9 cellular contexts compared by ENCODE assay signal in the genomic region with DNA sequence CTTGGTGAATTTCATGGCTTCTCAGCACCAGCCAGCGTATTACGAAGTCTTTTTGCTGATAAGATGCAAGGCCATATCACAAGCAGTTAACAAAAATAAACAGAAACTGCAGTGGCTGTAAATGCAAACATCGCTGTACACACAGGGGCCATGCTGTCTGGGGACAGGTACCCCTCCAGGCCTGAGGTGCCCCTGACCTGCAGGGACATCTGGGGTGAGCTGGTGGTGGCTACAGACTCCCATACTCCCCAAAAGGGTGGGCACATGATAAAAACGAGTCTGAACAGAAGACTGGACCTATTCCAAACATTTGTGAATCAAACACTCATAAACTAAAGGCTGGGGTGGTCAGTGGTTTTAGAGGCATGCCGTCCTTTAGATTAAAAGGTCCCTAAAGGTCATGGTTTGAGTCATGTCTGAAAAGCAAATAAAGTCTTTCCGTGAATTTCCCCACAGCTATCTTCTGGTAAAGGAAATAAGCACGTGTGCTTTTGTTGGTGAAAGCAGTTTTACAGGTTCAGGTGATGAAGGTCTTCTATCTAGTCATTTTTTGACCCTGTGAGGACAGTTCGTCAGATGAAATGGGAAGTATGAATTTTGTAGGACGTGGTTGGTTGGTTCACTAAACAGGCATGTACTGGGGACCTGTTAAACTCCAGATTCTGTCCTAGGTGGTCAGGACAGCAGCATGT. TPM values are rescaled to one million over a fixed set of nuclear protein-coding genes. Genes with fewer than 3 reads are reported as not detected.
DNase-seq lines count a peak whose midpoint lies in the region; ATAC-seq and TF ChIP-seq lines count a peak whose summit lies in the region.
"Had no signal": no experiment of that assay in that cellular context is flagged by ENCODE, and none has a peak within 500 bp of the region (broad histone marks: within the 10 kb centered on the region; RNA-seq: fewer than 3 reads in every experiment).

No MANE protein-coding gene starts in this region.

- peak; percentile 21 to 32 for DNase-seq in activated T-cell treated with anti-CD3 and anti-CD28 coated beads, Interleukin-2, amount 50 U/mL, for 72 hours
- no peak for DNase-seq in activated T-cell treated with anti-CD3 and anti-CD28 coated beads, Interleukin-2, amount 50 U/mL, for 4 hours
- DNase-seq in LHCN-M2 (ENCODE audit: low read depth) (peak; percentile 56), choroid plexus epithelial cell (ENCODE audit: low read depth) (peak; percentile 49), testis (no peak), OCI-M2 (lab: John Stamatoyannopoulos, UW; ENCODE audit: unreplicated experiment) (no peak), NCI-H510A treated with DMSO at 0.1 percent for 48 hours (lab: John Stamatoyannopoulos, UW) (no peak)
- DNase-seq in stimulated activated CD8-positive, alpha-beta memory T cell treated with anti-CD3 and anti-CD28 coated beads, Interleukin-4, amount 100 ng/mL, for 48 hours, result no peak

- 57 to 70% methylated on average over 9 of the region's 9 CpGs for WGBS in testis, 2 donors

- H3K9me3 Mint-ChIP-seq in activated T-cell treated with anti-CD3 and anti-CD28 coated beads, Interleukin-2, amount 50 U/mL, for 72 hours, result no peaks in the 10 kb centered on the region
- H3K9me3 Mint-ChIP-seq in activated T-cell treated with anti-CD3 and anti-CD28 coated beads, Interleukin-2, amount 50 U/mL, for 4 hours, result no peaks in the 10 kb centered on the region

- peak overlapping the region; percentile 97 for H3K27ac Mint-ChIP-seq in activated T-cell treated with anti-CD3 and anti-CD28 coated beads, Interleukin-2, amount 50 U/mL, for 72 hours

- peaks cover 33% of the 10 kb centered on the region for H3K4me1 ChIP-seq in testis

- no peaks in the 10 kb centered on the region for H3K36me3 Mint-ChIP-seq in activated T-cell treated with anti-CD3 and anti-CD28 coated beads, Interleukin-2, amount 50 U/mL, for 72 hours (ENCODE audit: insufficient read depth in 2 of 2)
- peaks cover 6% of the 10 kb centered on the region for H3K36me3 Mint-ChIP-seq in activated T-cell treated with anti-CD3 and anti-CD28 coated beads, Interleukin-2, amount 50 U/mL, for 4 hours (ENCODE audit: insufficient read depth)

- peak overlapping the region; percentile 37 to 60 for H3K27ac ChIP-seq in testis
- H3K27ac ChIP-seq: skin epidermis had no signal

- no peaks in the 10 kb centered on the region for H3K27me3 ChIP-seq in testis

- peak overlapping the region; percentile 40 to 77 for H3K4me3 Mint-ChIP-seq in activated T-cell treated with anti-CD3 and anti-CD28 coated beads, Interleukin-2, amount 50 U/mL, for 72 hours
- H3K4me3 Mint-ChIP-seq in activated T-cell treated with anti-CD3 and anti-CD28 coated beads, Interleukin-2, amount 50 U/mL, for 4 hours, result no peak overlapping the region

- H3K27me3 Mint-ChIP-seq in activated T-cell treated with anti-CD3 and anti-CD28 coated beads, Interleukin-2, amount 50 U/mL, for 72 hours (ENCODE audit: low read depth), result no peaks in the 10 kb centered on the region
- H3K27me3 Mint-ChIP-seq in activated T-cell treated with anti-CD3 and anti-CD28 coated beads, Interleukin-2, amount 50 U/mL, for 4 hours (ENCODE audit: low read depth), result no peaks in the 10 kb centered on the region

- no peak for TF ChIP-seq POLR2A in testis (IDR thresholded peaks at IDR 0.05)

- H3K9me3 ChIP-seq in testis, result no peaks in the 10 kb centered on the region

- no peaks in the 10 kb centered on the region for H3K36me3 ChIP-seq in testis (ENCODE audit: low read depth, missing control alignments)

- H3K4me1 Mint-ChIP-seq in activated T-cell treated with anti-CD3 and anti-CD28 coated beads, Interleukin-2, amount 50 U/mL, for 72 hours (ENCODE audit: low read depth), result peaks cover 80% of the 10 kb centered on the region
- H3K4me1 Mint-ChIP-seq in activated T-cell treated with anti-CD3 and anti-CD28 coated beads, Interleukin-2, amount 50 U/mL, for 4 hours (ENCODE audit: low read depth), result peaks cover 83% of the 10 kb centered on the region

- peak; percentile 39 to 55 for ATAC-seq in activated T-cell treated with anti-CD3 and anti-CD28 coated beads, Interleukin-2, amount 50 U/mL, for 72 hours (replicated peaks in 1 of 2)
- no peak for ATAC-seq in activated T-cell treated with anti-CD3 and anti-CD28 coated beads, Interleukin-2, amount 50 U/mL, for 4 hours

- no peak for TF ChIP-seq CTCF in choroid plexus epithelial cell (conservative IDR thresholded peaks at IDR 0.05; ENCODE audit: low read depth, low read length)
- no peak for TF ChIP-seq CTCF in testis (IDR thresholded peaks at IDR 0.05)

- H3K4me3 ChIP-seq in choroid plexus epithelial cell (ENCODE audit: low read depth, low read length) (no peak overlapping the region), testis (no peak overlapping the region)
- H3K4me3 ChIP-seq: skin epidermis had no signal

- intact Hi-C loops in testis (cut with DNase I; ENCODE audit: low total_unique reads), result no loop called here

RNA-seq across cellular contexts. Expression of a gene that starts 36.8 kb away (rescaled TPM):
- 10 to 100 TPM; 38.8 to 41.3 TPM for total RNA-seq in activated T-cell treated with anti-CD3 and anti-CD28 coated beads, Interleukin-2, amount 50 U/mL, for 72 hours
- 10 to 100 TPM; 23.6 to 37.3 (median 31.5) TPM for total RNA-seq in activated T-cell treated with anti-CD3 and anti-CD28 coated beads, Interleukin-2, amount 50 U/mL, for 4 hours
- total RNA-seq in LHCN-M2 (2014; rRNA removed) (18.3 and 22.8 TPM in 2 replicates), testis (10 to 100 TPM; 57.7 to 68.3 TPM)
- 9.7 TPM for polyA plus RNA-seq in LHCN-M2 (2012)
- 70.4 TPM for polyA plus RNA-seq in testis (ENCODE audit: insufficient read depth, low read depth, low replicate concordance)

Comparison
In these comparisons a context has a peak if more than half of its experiments do, and no peak if none do; other contexts are left out.
1. ATAC-seq: peak in activated T-cell treated with anti-CD3 and anti-CD28 coated beads, Interleukin-2, amount 50 U/mL, for 72 hours (2 of 2); none in activated T-cell treated with anti-CD3 and anti-CD28 coated beads, Interleukin-2, amount 50 U/mL, for 4 hours (0 of 2).
2. DNase-seq: peak in activated T-cell treated with anti-CD3 and anti-CD28 coated beads, Interleukin-2, amount 50 U/mL, for 72 hours (2 of 2), LHCN-M2 (single experiment) and choroid plexus epithelial cell (single experiment); none in activated T-cell treated with anti-CD3 and anti-CD28 coated beads, Interleukin-2, amount 50 U/mL, for 4 hours (single experiment), testis (single experiment), OCI-M2 (single experiment), stimulated activated CD8-positive, alpha-beta memory T cell treated with anti-CD3 and anti-CD28 coated beads, Interleukin-4, amount 100 ng/mL, for 48 hours (single experiment) and NCI-H510A treated with DMSO at 0.1 percent for 48 hours (single experiment).